30 cellular contexts compared by ENCODE assay signal in genomic region chr2:238635637-238636036, GRCh38.
DNase-seq lines count a peak whose midpoint lies in the region; ATAC-seq and TF ChIP-seq lines count a peak whose summit lies in the region.
"Had no signal": no experiment of that assay in that cellular context is flagged by ENCODE, and none has a peak within 500 bp of the region (broad histone marks: within the 10 kb centered on the region; RNA-seq: fewer than 3 reads in every experiment).

No MANE protein-coding gene starts in this region.

- no peaks in the 10 kb centered on the region for H3K4me1 Mint-ChIP-seq in activated naive CD8-positive, alpha-beta T cell treated with anti-CD3 and anti-CD28 coated beads, Interleukin-2, amount 50 U/mL, for 24 hours
- H3K4me1 Mint-ChIP-seq: activated B cell treated with CpG ODN at 0.5 μM for 24 hours; activated naive CD8-positive, alpha-beta T cell treated with anti-CD3 and anti-CD28 coated beads, Interleukin-2, amount 10 ng/mL, durations not matched to agents 7 days and 5 days; stimulated activated memory B cell treated with anti-CD40 and anti-IgM and Interleukin-4, amounts not matched to agents 10 μg/mL and 1 μg/mL and 100 μg/mL, for 72 hours had no signal

- no peak overlapping the region for H3K4me3 Mint-ChIP-seq in activated naive CD8-positive, alpha-beta T cell treated with anti-CD3 and anti-CD28 coated beads, Interleukin-2, amount 50 U/mL, for 24 hours
- H3K4me3 Mint-ChIP-seq: activated B cell treated with CpG ODN at 0.5 μM for 24 hours; activated naive CD8-positive, alpha-beta T cell treated with anti-CD3 and anti-CD28 coated beads, Interleukin-2, amount 10 ng/mL, durations not matched to agents 7 days and 5 days; stimulated activated memory B cell treated with anti-CD40 and anti-IgM and Interleukin-4, amounts not matched to agents 10 μg/mL and 1 μg/mL and 100 μg/mL, for 72 hours had no signal

- no peak for ATAC-seq in GM19467 (IDR thresholded peaks at IDR 0.05; ENCODE audit: unreplicated experiment)
- ATAC-seq in HG02973 (IDR thresholded peaks at IDR 0.05; ENCODE audit: unreplicated experiment): no peak
- ATAC-seq in activated naive CD8-positive, alpha-beta T cell treated with anti-CD3 and anti-CD28 coated beads, Interleukin-2, amount 50 U/mL, for 24 hours: no peak
- ATAC-seq: A549; body of pancreas; stimulated activated memory B cell treated with anti-CD40 and anti-IgM and Interleukin-4, amounts not matched to agents 10 μg/mL and 1 μg/mL and 100 μg/mL, for 72 hours had no signal

- H3K9me3 Mint-ChIP-seq in activated naive CD8-positive, alpha-beta T cell treated with anti-CD3 and anti-CD28 coated beads, Interleukin-2, amount 50 U/mL, for 24 hours: no peaks in the 10 kb centered on the region
- H3K9me3 Mint-ChIP-seq: activated B cell treated with CpG ODN at 0.5 μM for 24 hours; activated naive CD8-positive, alpha-beta T cell treated with anti-CD3 and anti-CD28 coated beads, Interleukin-2, amount 10 ng/mL, durations not matched to agents 7 days and 5 days had no signal

- no peak overlapping the region for H3K27ac Mint-ChIP-seq in activated naive CD8-positive, alpha-beta T cell treated with anti-CD3 and anti-CD28 coated beads, Interleukin-2, amount 50 U/mL, for 24 hours
- H3K27ac Mint-ChIP-seq: activated B cell treated with CpG ODN at 0.5 μM for 24 hours; activated naive CD8-positive, alpha-beta T cell treated with anti-CD3 and anti-CD28 coated beads, Interleukin-2, amount 10 ng/mL, durations not matched to agents 7 days and 5 days; stimulated activated memory B cell treated with anti-CD40 and anti-IgM and Interleukin-4, amounts not matched to agents 10 μg/mL and 1 μg/mL and 100 μg/mL, for 72 hours had no signal

- H3K27me3 Mint-ChIP-seq in activated naive CD8-positive, alpha-beta T cell treated with anti-CD3 and anti-CD28 coated beads, Interleukin-2, amount 50 U/mL, for 24 hours: peaks cover 4% of the 10 kb centered on the region
- H3K27me3 Mint-ChIP-seq: activated B cell treated with CpG ODN at 0.5 μM for 24 hours had no signal

- DNase-seq in A172 (ENCODE audit: low spot score) (peak; percentile 37), GM04504 (ENCODE audit: low read depth) (peak; percentile 42), coronary artery (ENCODE audit: low spot score) (peak; percentile 40), mucosa of gallbladder (ENCODE audit: low spot score) (peak; percentile 23), NCI-H1417 treated with DMSO at 0.1 percent for 48 hours (lab: John Stamatoyannopoulos, UW) (no peak)
- no peak for DNase-seq in activated naive CD8-positive, alpha-beta T cell treated with anti-CD3 and anti-CD28 coated beads, Interleukin-2, amount 50 U/mL, for 24 hours
- DNase-seq: activated B cell treated with CpG ODN at 0.5 μM for 24 hours; activated CD4-positive, alpha-beta T cell treated with anti-CD3 and anti-CD28 coated beads, Interleukin-2, amount 50 U/mL, for 4 hours; activated CD8-positive, alpha-beta memory T cell treated with anti-CD3 and anti-CD28 coated beads, Interleukin-2, amount 50 U/mL, for 48 hours; activated naive CD8-positive, alpha-beta T cell treated with anti-CD3 and anti-CD28 coated beads, Interleukin-2, amount 10 ng/mL, durations not matched to agents 7 days and 5 days; body of pancreas; DND-41; effector CD8-positive, alpha-beta T cell; erythroblast; H7; kidney glomerular epithelial cell; NCI-H1092 treated with DMSO at 0.1 percent for 48 hours; NCI-H1930; NCI-H2227 treated with DMSO at 0.1 percent for 48 hours; NCI-H748 treated with DMSO at 0.1 percent for 48 hours; nucleus accumbens; spleen; stimulated activated CD4-positive, alpha-beta T cell treated with anti-CD3 and anti-CD28 coated beads, Interleukin-2, amount 100 ng/mL, for 48 hours; SW 1271 had no signal

- no peak overlapping the region for H3K4me3 ChIP-seq in coronary artery
- H3K4me3 ChIP-seq: A549; BLaER1 treated with 17β-estradiol and CSF1 and Interleukin-3, amounts not matched to agents 10 nM and 100 nM; body of pancreas; spleen had no signal

- TF ChIP-seq CTCF in coronary artery (IDR thresholded peaks at IDR 0.05): no peak

- H3K27ac ChIP-seq in coronary artery: no peak overlapping the region
- H3K27ac ChIP-seq: A549; BLaER1 treated with 17β-estradiol and CSF1 and Interleukin-3, amounts not matched to agents 10 nM and 100 nM; body of pancreas; HL-60; spleen had no signal

- no peaks in the 10 kb centered on the region for H3K36me3 Mint-ChIP-seq in activated naive CD8-positive, alpha-beta T cell treated with anti-CD3 and anti-CD28 coated beads, Interleukin-2, amount 50 U/mL, for 24 hours (ENCODE audit: low read depth)
- H3K36me3 Mint-ChIP-seq: activated naive CD8-positive, alpha-beta T cell treated with anti-CD3 and anti-CD28 coated beads, Interleukin-2, amount 10 ng/mL, durations not matched to agents 7 days and 5 days; stimulated activated memory B cell treated with anti-CD40 and anti-IgM and Interleukin-4, amounts not matched to agents 10 μg/mL and 1 μg/mL and 100 μg/mL, for 72 hours had no signal

Comparison
In these comparisons a context has a peak if more than half of its experiments do, and no peak if none do; other contexts are left out.
1. DNase-seq: peak in A172 (single experiment), GM04504 (single experiment), coronary artery (single experiment) and mucosa of gallbladder (single experiment); none in NCI-H1417 treated with DMSO at 0.1 percent for 48 hours (single experiment) and activated naive CD8-positive, alpha-beta T cell treated with anti-CD3 and anti-CD28 coated beads, Interleukin-2, amount 50 U/mL, for 24 hours (single experiment).